ENCODE assay signal across 8 cellular contexts in genomic region chr1:38990746-38991637, GRCh38. TPM values are rescaled to one million over a fixed set of nuclear protein-coding genes. Genes with fewer than 3 reads are reported as not detected.
DNase-seq lines count a peak whose midpoint lies in the region; ATAC-seq and TF ChIP-seq lines count a peak whose summit lies in the region.

Gene AKIRIN1 (plus strand): TSS chr1:38991276. CDS start chr1:38991381, 105 bp downstream.

- peak within 1 kb of the TSS; percentile 57 for H3K27ac ChIP-seq in DOHH2 (ENCODE audit: low read depth, low read length)
- H3K27ac ChIP-seq in GM23338 (ENCODE audit: low read depth), result peak within 1 kb of the TSS; percentile 98

- ATAC-seq in GM23338 (peak; percentile 87), naive B cell (ENCODE audit: low read depth in 2 of 2) (peak; percentile 85 to 86)
- peak; percentile 96 for ATAC-seq in stimulated activated effector memory CD8-positive, alpha-beta T cell treated with anti-CD3 and anti-CD28 coated beads, Interleukin-12 subunit alpha, Interleukin-12 subunit beta, amount 100 ng/mL, for 72 hours

- DNase-seq in GM23338 (ENCODE audit: low spot score), result peak; percentile 95
- peak; percentile 85 to 89 for DNase-seq in Kasumi-1 (lab: John Stamatoyannopoulos, UW)
- peak; percentile 95 for DNase-seq in RKO (ENCODE audit: low spot score)
- DNase-seq in activated T-helper 1 cell treated with anti-CD3 and anti-CD28 coated beads, Interleukin-2, amount 50 U/mL, for 16 hours (ENCODE audit: low read depth in 1 of 2, low spot score in 1 of 2), result peak; percentile 87 to 96
- DNase-seq in fibroblast of gingiva (ENCODE audit: low read depth), result peak; percentile 99
- peak; percentile 98 for DNase-seq in naive B cell
- DNase-seq in stimulated activated effector memory CD8-positive, alpha-beta T cell treated with anti-CD3 and anti-CD28 coated beads, Interleukin-12 subunit alpha, Interleukin-12 subunit beta, amount 100 ng/mL, for 72 hours (ENCODE audit: low spot score in 2 of 2), result peak; percentile 99

- H3K27me3 ChIP-seq in DOHH2 (ENCODE audit: control insufficient read depth, low read length) (peaks cover 4% of the 10 kb centered on the region; the same call in 1 of the 2 replicates), GM23338 (ENCODE audit: insufficient read depth) (no peaks in the 10 kb centered on the region)

- peaks cover 54% of the 10 kb centered on the region for H3K79me2 ChIP-seq in DOHH2 (ENCODE audit: control insufficient read depth, low read length)
- peaks cover 49% of the 10 kb centered on the region for H3K79me2 ChIP-seq in GM23338 (replicated peaks; ENCODE audit: insufficient read depth)

- H3K9me3 ChIP-seq in DOHH2 (ENCODE audit: control insufficient read depth, insufficient read depth, low read length), result no peaks in the 10 kb centered on the region

- peaks cover 35% of the 10 kb centered on the region for H3K4me1 ChIP-seq in DOHH2 (ENCODE audit: control insufficient read depth, low read length)
- peaks cover 59% of the 10 kb centered on the region for H3K4me1 ChIP-seq in GM23338 (ENCODE audit: insufficient read depth)

- no peak within 1 kb of the TSS for H2AFZ ChIP-seq in GM23338

- H3K4me2 ChIP-seq in DOHH2 (ENCODE audit: low read length), result peak within 1 kb of the TSS; percentile 98
- peak within 1 kb of the TSS; percentile 96 for H3K4me2 ChIP-seq in GM23338

- no peaks in the 10 kb centered on the region for H3K9me2 ChIP-seq in DOHH2 (replicated peaks; ENCODE audit: control insufficient read depth, low read length)
- H3K9me2 ChIP-seq in GM23338 (ENCODE audit: insufficient read depth), result no peaks in the 10 kb centered on the region

- peak within 1 kb of the TSS; percentile 97 for H3K27ac Mint-ChIP-seq in GM23338
- peak within 1 kb of the TSS; percentile 77 to 95 (median 86) for H3K27ac Mint-ChIP-seq in naive B cell
- peak within 1 kb of the TSS; percentile 90 for H3K27ac Mint-ChIP-seq in stimulated activated effector memory CD8-positive, alpha-beta T cell treated with anti-CD3 and anti-CD28 coated beads, Interleukin-12 subunit alpha, Interleukin-12 subunit beta, amount 100 ng/mL, for 72 hours

- TF ChIP-seq CTCF in DOHH2 (IDR thresholded peaks at IDR 0.05; ENCODE audit: low read depth, low read length, poor library complexity, severe bottlenecking) (no peak), GM23338 (conservative IDR thresholded peaks at IDR 0.05; ENCODE audit: low read depth in 2 of 2) (no peak)

- H3K36me3 ChIP-seq in DOHH2 (ENCODE audit: control insufficient read depth, low read length), result peaks cover 33% of the 10 kb centered on the region
- peaks cover 10% of the 10 kb centered on the region for H3K36me3 ChIP-seq in GM23338 (ENCODE audit: insufficient read depth)

- H3F3A ChIP-seq in DOHH2 (ENCODE audit: control insufficient read depth, insufficient read depth) (no peaks in the 10 kb centered on the region), GM23338 (replicated peaks; ENCODE audit: low read depth) (peaks cover 16% of the 10 kb centered on the region)

- H3K4me3 ChIP-seq in DOHH2 (ENCODE audit: low read length) (peak within 1 kb of the TSS; percentile 84), GM23338 (peak within 1 kb of the TSS; percentile 87)

- H3K27me3 Mint-ChIP-seq in GM23338 (ENCODE audit: insufficient read depth, low read depth, poor library complexity), result peaks cover 7% of the 10 kb centered on the region
- peaks cover 0 to 7% (median 6%) of the 10 kb centered on the region in 3 donors for H3K27me3 Mint-ChIP-seq in naive B cell

- H3K9me3 Mint-ChIP-seq in GM23338 (no peaks in the 10 kb centered on the region), naive B cell (no peaks in the 10 kb centered on the region)
- H3K9me3 Mint-ChIP-seq in stimulated activated effector memory CD8-positive, alpha-beta T cell treated with anti-CD3 and anti-CD28 coated beads, Interleukin-12 subunit alpha, Interleukin-12 subunit beta, amount 100 ng/mL, for 72 hours, result no peaks in the 10 kb centered on the region

- H3K36me3 Mint-ChIP-seq in GM23338 (ENCODE audit: low read depth) (peaks cover 41% of the 10 kb centered on the region), naive B cell (no peaks in the 10 kb centered on the region)
- H3K36me3 Mint-ChIP-seq in stimulated activated effector memory CD8-positive, alpha-beta T cell treated with anti-CD3 and anti-CD28 coated beads, Interleukin-12 subunit alpha, Interleukin-12 subunit beta, amount 100 ng/mL, for 72 hours, result peaks cover 32% of the 10 kb centered on the region

- H3K4me3 Mint-ChIP-seq in GM23338 (peak within 1 kb of the TSS; percentile 95), naive B cell (peak within 1 kb of the TSS; percentile 67 to 93 (median 88))
- peak within 1 kb of the TSS; percentile 65 for H3K4me3 Mint-ChIP-seq in stimulated activated effector memory CD8-positive, alpha-beta T cell treated with anti-CD3 and anti-CD28 coated beads, Interleukin-12 subunit alpha, Interleukin-12 subunit beta, amount 100 ng/mL, for 72 hours

- peaks cover 49% of the 10 kb centered on the region for H3K4me1 Mint-ChIP-seq in GM23338
- peaks cover 25 to 41% (median 34%) of the 10 kb centered on the region in 3 donors for H3K4me1 Mint-ChIP-seq in naive B cell
- H3K4me1 Mint-ChIP-seq in stimulated activated effector memory CD8-positive, alpha-beta T cell treated with anti-CD3 and anti-CD28 coated beads, Interleukin-12 subunit alpha, Interleukin-12 subunit beta, amount 100 ng/mL, for 72 hours, result peaks cover 37% of the 10 kb centered on the region

- H4K20me1 ChIP-seq in DOHH2 (ENCODE audit: control insufficient read depth, insufficient read depth, low read depth, low read length) (peaks cover 17% of the 10 kb centered on the region), GM23338 (replicated peaks; ENCODE audit: insufficient read depth) (peaks cover 38% of the 10 kb centered on the region)

TF ChIP-seq in GM23338, 12 proteins besides CTCF, POLR2A, EP300 and RAD21 (continues in another document):
- TF ChIP-seq REST (IDR thresholded peaks at IDR 0.05; ENCODE audit: unreplicated experiment) (peak; percentile 23), NANOG (IDR thresholded peaks at IDR 0.05; ENCODE audit: borderline replicate concordance) (peak; percentile 86), JUNB (IDR thresholded peaks at IDR 0.05; ENCODE audit: unreplicated experiment) (no peak), POLR2AphosphoS5 (IDR thresholded peaks at IDR 0.05; ENCODE audit: low read depth) (peak; percentile 92), EZH2 (IDR thresholded peaks at IDR 0.05; ENCODE audit: low read depth, unreplicated experiment) (no peak), EZH2phosphoT487 (IDR thresholded peaks at IDR 0.05; ENCODE audit: unreplicated experiment) (no peak), ETS1 (IDR thresholded peaks at IDR 0.05) (peak; percentile 55), CREB1 (CRISPR knock-in tag; IDR thresholded peaks at IDR 0.05; ENCODE audit: low read depth) (peak; percentile 99), ZNF114 (CRISPR knock-in tag; IDR thresholded peaks at IDR 0.05) (no peak), ZNF331 (CRISPR knock-in tag; IDR thresholded peaks at IDR 0.05; ENCODE audit: low read depth) (no peak)

RNA-seq across cellular contexts. Expression of gene AKIRIN1, which starts in this region (rescaled TPM):
- total RNA-seq in GM23338 (2014; rRNA removed; shearing (Covaris generic)), result 254 and 281 TPM in 2 replicates
- polyA plus RNA-seq in GM23338 (2016; fragmentation: Nextera tagmentation; extraction: Ambion mirVana) (156 and 162 TPM in 2 replicates), naive B cell (ENCODE audit: low read depth in 6 of 6) (10 to 100 TPM; 61.9 to 89.7 (median 76.1) TPM)

Comparison
In these comparisons a context has a peak if more than half of its experiments do, and no peak if none do; other contexts are left out.
1. Peak in every context shown above with its lines: DNase-seq, ATAC-seq, H3K4me3 ChIP-seq and H3K27ac ChIP-seq.